ENCODE assay signal across 1 cellular context in the genomic region with DNA sequence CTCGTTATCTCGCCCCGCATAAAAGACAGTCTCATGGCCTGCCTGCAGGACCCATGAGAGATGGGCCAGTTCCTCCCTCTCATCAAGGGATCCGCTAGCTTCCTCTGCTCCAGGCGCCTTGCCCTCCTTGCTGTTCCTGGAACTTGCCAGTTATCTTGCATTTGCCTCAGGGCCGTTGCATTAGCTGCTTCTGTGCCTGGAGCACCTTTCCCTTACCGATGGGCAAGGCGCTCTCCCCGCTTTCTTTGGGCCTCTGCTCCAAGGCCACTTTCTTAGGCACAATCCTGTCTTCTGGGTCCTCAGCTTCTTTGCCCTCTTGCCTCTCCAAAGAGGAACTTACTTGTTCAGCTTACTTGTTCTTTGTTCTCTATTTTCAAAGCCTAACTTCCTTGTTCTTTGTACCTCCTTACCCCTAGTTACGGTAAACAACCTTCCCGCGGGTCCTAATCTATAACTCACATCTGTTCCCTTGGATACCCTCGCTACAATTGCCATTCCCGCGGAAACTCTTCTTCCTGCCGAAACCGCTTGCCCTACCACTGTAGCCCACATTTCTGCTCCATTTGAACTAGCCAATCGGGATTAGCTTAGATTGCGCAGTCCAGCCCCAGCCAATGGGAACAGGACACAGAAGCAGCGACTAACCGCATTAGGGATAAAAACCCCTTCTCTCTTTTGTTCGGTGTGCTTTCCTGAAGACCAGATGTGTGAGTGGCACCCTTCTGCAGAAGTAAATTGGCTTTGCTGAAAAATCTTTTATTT.
TF ChIP-seq lines count a peak whose summit lies in the region.

No MANE protein-coding gene starts in this region.

TF ChIP-seq in GM23338, 12 proteins besides CTCF, POLR2A, EP300 and RAD21 (continued from another document):
- TF ChIP-seq, protein P1, sequence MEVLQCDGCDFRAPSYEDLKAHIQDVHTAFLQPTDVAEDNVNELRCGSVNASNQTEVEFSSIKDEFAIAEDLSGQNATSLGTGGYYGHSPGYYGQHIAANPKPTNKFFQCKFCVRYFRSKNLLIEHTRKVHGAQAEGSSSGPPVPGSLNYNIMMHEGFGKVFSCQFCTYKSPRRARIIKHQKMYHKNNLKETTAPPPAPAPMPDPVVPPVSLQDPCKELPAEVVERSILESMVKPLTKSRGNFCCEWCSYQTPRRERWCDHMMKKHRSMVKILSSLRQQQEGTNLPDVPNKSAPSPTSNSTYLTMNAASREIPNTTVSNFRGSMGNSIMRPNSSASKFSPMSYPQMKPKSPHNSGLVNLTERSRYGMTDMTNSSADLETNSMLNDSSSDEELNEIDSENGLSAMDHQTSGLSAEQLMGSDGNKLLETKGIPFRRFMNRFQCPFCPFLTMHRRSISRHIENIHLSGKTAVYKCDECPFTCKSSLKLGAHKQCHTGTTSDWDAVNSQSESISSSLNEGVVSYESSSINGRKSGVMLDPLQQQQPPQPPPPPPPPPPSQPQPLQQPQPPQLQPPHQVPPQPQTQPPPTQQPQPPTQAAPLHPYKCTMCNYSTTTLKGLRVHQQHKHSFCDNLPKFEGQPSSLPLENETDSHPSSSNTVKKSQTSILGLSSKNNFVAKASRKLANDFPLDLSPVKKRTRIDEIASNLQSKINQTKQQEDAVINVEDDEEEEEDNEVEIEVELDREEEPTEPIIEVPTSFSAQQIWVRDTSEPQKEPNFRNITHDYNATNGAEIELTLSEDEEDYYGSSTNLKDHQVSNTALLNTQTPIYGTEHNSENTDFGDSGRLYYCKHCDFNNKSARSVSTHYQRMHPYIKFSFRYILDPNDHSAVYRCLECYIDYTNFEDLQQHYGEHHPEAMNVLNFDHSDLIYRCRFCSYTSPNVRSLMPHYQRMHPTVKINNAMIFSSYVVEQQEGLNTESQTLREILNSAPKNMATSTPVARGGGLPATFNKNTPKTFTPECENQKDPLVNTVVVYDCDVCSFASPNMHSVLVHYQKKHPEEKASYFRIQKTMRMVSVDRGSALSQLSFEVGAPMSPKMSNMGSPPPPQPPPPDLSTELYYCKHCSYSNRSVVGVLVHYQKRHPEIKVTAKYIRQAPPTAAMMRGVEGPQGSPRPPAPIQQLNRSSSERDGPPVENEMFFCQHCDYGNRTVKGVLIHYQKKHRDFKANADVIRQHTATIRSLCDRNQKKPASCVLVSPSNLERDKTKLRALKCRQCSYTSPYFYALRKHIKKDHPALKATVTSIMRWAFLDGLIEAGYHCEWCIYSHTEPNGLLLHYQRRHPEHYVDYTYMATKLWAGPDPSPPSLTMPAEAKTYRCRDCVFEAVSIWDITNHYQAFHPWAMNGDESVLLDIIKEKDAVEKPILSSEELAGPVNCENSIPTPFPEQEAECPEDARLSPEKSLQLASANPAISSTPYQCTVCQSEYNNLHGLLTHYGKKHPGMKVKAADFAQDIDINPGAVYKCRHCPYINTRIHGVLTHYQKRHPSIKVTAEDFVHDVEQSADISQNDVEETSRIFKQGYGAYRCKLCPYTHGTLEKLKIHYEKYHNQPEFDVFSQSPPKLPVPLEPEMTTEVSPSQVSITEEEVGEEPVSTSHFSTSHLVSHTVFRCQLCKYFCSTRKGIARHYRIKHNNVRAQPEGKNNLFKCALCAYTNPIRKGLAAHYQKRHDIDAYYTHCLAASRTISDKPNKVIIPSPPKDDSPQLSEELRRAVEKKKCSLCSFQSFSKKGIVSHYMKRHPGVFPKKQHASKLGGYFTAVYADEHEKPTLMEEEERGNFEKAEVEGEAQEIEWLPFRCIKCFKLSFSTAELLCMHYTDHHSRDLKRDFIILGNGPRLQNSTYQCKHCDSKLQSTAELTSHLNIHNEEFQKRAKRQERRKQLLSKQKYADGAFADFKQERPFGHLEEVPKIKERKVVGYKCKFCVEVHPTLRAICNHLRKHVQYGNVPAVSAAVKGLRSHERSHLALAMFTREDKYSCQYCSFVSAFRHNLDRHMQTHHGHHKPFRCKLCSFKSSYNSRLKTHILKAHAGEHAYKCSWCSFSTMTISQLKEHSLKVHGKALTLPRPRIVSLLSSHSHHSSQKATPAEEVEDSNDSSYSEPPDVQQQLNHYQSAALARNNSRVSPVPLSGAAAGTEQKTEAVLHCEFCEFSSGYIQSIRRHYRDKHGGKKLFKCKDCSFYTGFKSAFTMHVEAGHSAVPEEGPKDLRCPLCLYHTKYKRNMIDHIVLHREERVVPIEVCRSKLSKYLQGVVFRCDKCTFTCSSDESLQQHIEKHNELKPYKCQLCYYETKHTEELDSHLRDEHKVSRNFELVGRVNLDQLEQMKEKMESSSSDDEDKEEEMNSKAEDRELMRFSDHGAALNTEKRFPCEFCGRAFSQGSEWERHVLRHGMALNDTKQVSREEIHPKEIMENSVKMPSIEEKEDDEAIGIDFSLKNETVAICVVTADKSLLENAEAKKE (CRISPR knock-in tag; IDR thresholded peaks at IDR 0.05) = no peak
- TF ChIP-seq CREB1 (CRISPR knock-in tag; IDR thresholded peaks at IDR 0.05; ENCODE audit: low read depth) (no peak), POLR2AphosphoS5 (IDR thresholded peaks at IDR 0.05; ENCODE audit: low read depth) (no peak), NANOG (IDR thresholded peaks at IDR 0.05; ENCODE audit: borderline replicate concordance) (no peak)
